In genomic region chr18:77251730-77252050, GRCh38 we compare ENCODE assay signal across 12 cellular contexts. TPM values are rescaled to one million over a fixed set of nuclear protein-coding genes. Genes with fewer than 3 reads are reported as not detected.
"Had no signal": no experiment of that assay in that cellular context is flagged by ENCODE, and none has a peak within 500 bp of the region (broad histone marks: within the 10 kb centered on the region; RNA-seq: fewer than 3 reads in every experiment).

No MANE protein-coding gene starts in this region.

- H3K27ac Mint-ChIP-seq: activated T-cell treated with anti-CD3 and anti-CD28 coated beads, Interleukin-2, amount 50 U/mL, for 72 hours; natural killer cell treated with Interleukin-12 subunit alpha and Interleukin-12 subunit beta and Interleukin-15 and Interleukin-18, amount 100 ng/mL, for 72 hours had no signal

- H3K4me3 ChIP-seq: cardiac muscle cell had no signal

- H3K27ac ChIP-seq: ascending aorta, cardiac muscle cell had no signal

- DNase-seq: activated CD4-positive, alpha-beta T cell treated with anti-CD3 and anti-CD28 coated beads, Interleukin-2, amount 50 U/mL, for 4 hours; activated gamma-delta T cell treated with Interleukin-2 at 50 U/mL for 16 hours; activated T-cell treated with anti-CD3 and anti-CD28 coated beads, Interleukin-2, amount 50 U/mL, for 72 hours; foreskin melanocyte had no signal

- ATAC-seq: activated CD4-positive, CD25-positive, alpha-beta regulatory T cell treated with anti-CD3 and anti-CD28 coated beads, Interleukin-2, amount 50 U/mL, for 24 hours; activated T-cell treated with anti-CD3 and anti-CD28 coated beads, Interleukin-2, amount 50 U/mL, for 72 hours; left lobe of liver had no signal

- H3K4me1 ChIP-seq: ascending aorta had no signal

- H3K36me3 ChIP-seq: ascending aorta, cardiac muscle cell had no signal

RNA-seq across cellular contexts. Expression of gene GALR1, which starts 2.0 kb away (rescaled TPM):
- total RNA-seq: activated T-cell treated with anti-CD3 and anti-CD28 coated beads, Interleukin-2, amount 50 U/mL, for 72 hours; ascending aorta; cardiac muscle cell; endothelial cell of umbilical vein; left lobe of liver; natural killer cell treated with Interleukin-12 subunit alpha and Interleukin-12 subunit beta and Interleukin-15 and Interleukin-18, amount 100 ng/mL, for 72 hours; osteocyte; T-helper 2 cell treated with Interferon-gamma antibody and Interleukin-4, amounts not matched to agents 100 ng/mL and 5 ng/mL, for 36 hours had no signal
- polyA plus RNA-seq: cardiac muscle cell, endothelial cell of umbilical vein had no signal
